In the genomic region with DNA sequence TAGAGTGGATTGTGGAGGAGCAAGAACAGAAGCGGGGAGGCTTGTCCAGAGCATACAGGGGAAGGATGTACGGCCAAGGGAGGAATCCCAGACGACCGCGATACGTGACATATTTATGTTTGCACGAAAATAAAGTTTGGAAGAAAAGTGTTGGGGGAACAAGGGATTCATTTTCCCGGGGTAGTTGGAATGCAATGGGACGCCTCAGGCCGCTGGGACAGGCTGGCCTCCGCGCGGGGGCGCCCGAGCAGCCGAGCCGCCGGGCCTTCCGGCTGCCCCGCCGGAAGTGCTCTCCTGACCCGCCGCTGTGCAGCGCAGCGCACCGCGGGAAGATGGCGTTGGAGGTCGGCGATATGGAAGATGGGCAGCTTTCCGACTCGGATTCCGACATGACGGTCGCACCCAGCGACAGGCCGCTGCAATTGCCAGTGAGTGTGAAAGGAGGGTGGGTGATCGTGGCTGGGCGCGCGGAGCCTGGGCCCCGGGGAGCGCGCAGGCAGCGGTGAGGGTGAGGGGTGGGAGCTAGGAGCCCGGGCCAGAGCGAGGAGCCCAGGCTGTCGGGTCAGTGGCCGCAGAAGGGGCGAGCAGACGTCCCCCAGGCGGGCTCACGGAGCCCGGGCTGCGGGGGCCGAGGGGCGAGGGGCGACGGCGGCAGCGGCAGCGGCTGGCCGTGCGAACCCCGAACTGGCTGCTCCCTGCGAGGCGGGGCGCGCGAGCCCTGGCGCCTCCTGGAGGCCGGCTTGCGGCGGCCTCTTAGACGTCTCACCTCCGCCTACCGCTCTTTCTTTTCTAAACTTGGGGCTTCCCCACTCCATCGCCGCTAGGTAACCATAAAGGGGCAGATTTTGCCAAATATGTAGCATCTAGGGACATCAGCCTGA, we compare ENCODE assay signal across 8 cellular contexts.
DNase-seq lines count a peak whose midpoint lies in the region; ATAC-seq lines count a peak whose summit lies in the region.

A gene with protein sequence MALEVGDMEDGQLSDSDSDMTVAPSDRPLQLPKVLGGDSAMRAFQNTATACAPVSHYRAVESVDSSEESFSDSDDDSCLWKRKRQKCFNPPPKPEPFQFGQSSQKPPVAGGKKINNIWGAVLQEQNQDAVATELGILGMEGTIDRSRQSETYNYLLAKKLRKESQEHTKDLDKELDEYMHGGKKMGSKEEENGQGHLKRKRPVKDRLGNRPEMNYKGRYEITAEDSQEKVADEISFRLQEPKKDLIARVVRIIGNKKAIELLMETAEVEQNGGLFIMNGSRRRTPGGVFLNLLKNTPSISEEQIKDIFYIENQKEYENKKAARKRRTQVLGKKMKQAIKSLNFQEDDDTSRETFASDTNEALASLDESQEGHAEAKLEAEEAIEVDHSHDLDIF (plus strand): TSS at position 317 of the 881 bp plus-strand sequence. CDS start 16 bp downstream, at position 333.

- ATAC-seq in GM18858 (IDR thresholded peaks at IDR 0.05; ENCODE audit: unreplicated experiment) = peak; percentile 88
- peak; percentile 94 for ATAC-seq in HG03066 (IDR thresholded peaks at IDR 0.05; ENCODE audit: low read depth, unreplicated experiment)

- H3K27ac ChIP-seq in cingulate gyrus (ENCODE audit: low read depth, low read length) = peak within 1 kb of the TSS; percentile 89

- DNase-seq in AG08395 (ENCODE audit: low spot score) (peak; percentile 91), NCI-H2227 treated with DMSO at 0.1 percent for 48 hours (lab: John Stamatoyannopoulos, UW) (peak; percentile 25), left kidney (ENCODE audit: low read depth, low spot score) (peak; percentile 95)
- DNase-seq in activated CD4-positive, alpha-beta T cell treated with anti-CD3 and anti-CD28 coated beads for 24 hours (ENCODE audit: low read depth in 2 of 2) = peak; percentile 56 to 58
- peak; percentile 64 for DNase-seq in stimulated activated CD4-positive, alpha-beta T cell treated with anti-CD3 and anti-CD28 coated beads, Interleukin-2, amount 100 ng/mL, for 4 hours (ENCODE audit: low read depth)

Comparison
In these comparisons a context has a peak if more than half of its experiments do, and no peak if none do; other contexts are left out.
1. Peak in every context shown above with its lines: DNase-seq, ATAC-seq and H3K27ac ChIP-seq.
2. DNase-seq: peak in every context shown above with its lines; median percentile 95 in left kidney; 91 in AG08395; 64 in stimulated activated CD4-positive, alpha-beta T cell treated with anti-CD3 and anti-CD28 coated beads, Interleukin-2, amount 100 ng/mL, for 4 hours; 57 in activated CD4-positive, alpha-beta T cell treated with anti-CD3 and anti-CD28 coated beads for 24 hours; 25 in NCI-H2227 treated with DMSO at 0.1 percent for 48 hours.